Comparison of ENCODE assay signal across 22 cellular contexts in the genomic region with DNA sequence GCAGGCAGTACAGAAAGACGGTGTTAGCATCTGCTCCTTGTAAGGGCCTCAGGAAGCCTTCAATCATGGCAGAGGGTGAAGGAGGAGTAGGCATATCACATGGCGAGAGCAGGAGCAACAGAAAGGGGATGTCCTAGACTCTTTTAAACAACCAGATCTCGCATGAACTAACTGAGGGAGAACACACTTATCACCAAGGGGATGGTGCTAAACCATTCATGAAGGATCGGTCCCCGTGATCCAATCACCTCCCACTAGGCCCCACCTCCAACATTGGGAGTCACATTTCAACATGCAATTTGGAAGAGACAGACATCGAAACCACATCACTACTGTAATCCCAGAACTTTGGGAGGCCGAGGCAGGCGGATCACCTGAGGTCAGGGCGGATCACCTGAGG. TPM values are rescaled to one million over a fixed set of nuclear protein-coding genes. Genes with fewer than 3 reads are reported as not detected.
DNase-seq lines count a peak whose midpoint lies in the region; ATAC-seq, FAIRE-seq and TF ChIP-seq lines count a peak whose summit lies in the region.
"Had no signal": no experiment of that assay in that cellular context is flagged by ENCODE, and none has a peak within 500 bp of the region (broad histone marks: within the 10 kb centered on the region; RNA-seq: fewer than 3 reads in every experiment).

No MANE protein-coding gene starts in this region.

- intact Hi-C loops in Right ventricle myocardium superior (cut with DNase I), result no loop called here

- no peak for FAIRE-seq in small intestine (lab: Jason Lieb, UNC)
- FAIRE-seq: A204.1, GM12892, GM18507 had no signal

- H3K36me3 Mint-ChIP-seq in WTC11 (no peaks in the 10 kb centered on the region; the same call in 1 of the 2 replicates), neural crest cell (ENCODE audit: low read depth) (no peaks in the 10 kb centered on the region)
- no peaks in the 10 kb centered on the region for H3K36me3 Mint-ChIP-seq in activated T-cell treated with anti-CD3 and anti-CD28 coated beads, Interleukin-2, amount 50 U/mL, for 24 hours (ENCODE audit: low read depth)

- H3K9me2 ChIP-seq in hepatocyte (replicated peaks; ENCODE audit: insufficient read depth), result no peaks in the 10 kb centered on the region

- CTCF ChIA-PET in WTC11 (lab: Charles Lee), result no interaction called here

- DNase-seq in WTC11 (ENCODE audit: low spot score), result no peak
- no peak for DNase-seq in neural crest cell (ENCODE audit: low read depth, low spot score)
- DNase-seq in small intestine, result peak; percentile 57
- DNase-seq in activated T-cell treated with anti-CD3 and anti-CD28 coated beads, Interleukin-2, amount 50 U/mL, for 24 hours, result no peak
- no peak for DNase-seq in Right ventricle myocardium superior
- DNase-seq in hepatocyte (ENCODE audit: low spot score), result no peak
- DNase-seq: ACHN; BE2C; C1 segment of cervical spinal cord; CD4-positive, CD25-positive, alpha-beta regulatory T cell; CD8-positive, alpha-beta memory T cell; COR-L47; DMS153; DMS79; GDM1; GOT3; H7; HFFc6 had no signal

- H3K27me3 Mint-ChIP-seq in WTC11 (ENCODE audit: low read depth), result no peaks in the 10 kb centered on the region
- H3K27me3 Mint-ChIP-seq in neural crest cell (ENCODE audit: low read depth), result peaks cover 2% of the 10 kb centered on the region
- H3K27me3 Mint-ChIP-seq in activated T-cell treated with anti-CD3 and anti-CD28 coated beads, Interleukin-2, amount 50 U/mL, for 24 hours, result peaks cover 12% of the 10 kb centered on the region

- ATAC-seq in WTC11 (no peak; the same call in 1 of the 2 replicates), Right ventricle myocardium superior (ENCODE audit: poor library complexity) (no peak), HG03135 (IDR thresholded peaks at IDR 0.05; ENCODE audit: unreplicated experiment) (no peak)

- H3K27ac Mint-ChIP-seq in WTC11, result peak overlapping the region; percentile 34; the same call in 1 of the 2 replicates
- peak overlapping the region; percentile 38 for H3K27ac Mint-ChIP-seq in neural crest cell (ENCODE audit: unreplicated experiment)
- no peak overlapping the region for H3K27ac Mint-ChIP-seq in activated T-cell treated with anti-CD3 and anti-CD28 coated beads, Interleukin-2, amount 50 U/mL, for 24 hours
- H3K27ac Mint-ChIP-seq: CD8-positive, alpha-beta memory T cell; HFFc6 had no signal

- H3K4me3 ChIP-seq in small intestine (ENCODE audit: low read depth in 1 of 2, low read length in 2 of 2), result no peak overlapping the region
- no peak overlapping the region for H3K4me3 ChIP-seq in hepatocyte

- POLR2A ChIA-PET in WTC11 (lab: Charles Lee), result no interaction called here

- H4K20me1 ChIP-seq in hepatocyte (ENCODE audit: insufficient read depth, poor library complexity, severe bottlenecking), result no peaks in the 10 kb centered on the region

- no peak overlapping the region for H3K4me2 ChIP-seq in hepatocyte

- no peaks in the 10 kb centered on the region for H3K79me2 ChIP-seq in hepatocyte

- TF ChIP-seq CTCF in WTC11 (IDR thresholded peaks at IDR 0.05), result no peak
- TF ChIP-seq CTCF in neural crest cell (conservative IDR thresholded peaks at IDR 0.05), result no peak
- no peak for TF ChIP-seq CTCF in hepatocyte (IDR thresholded peaks at IDR 0.05; ENCODE audit: poor library complexity)

- H3K36me3 ChIP-seq in small intestine (ENCODE audit: control insufficient read depth in 2 of 2, insufficient read depth in 2 of 2, low read length in 2 of 2) (no peaks in the 10 kb centered on the region), hepatocyte (replicated peaks; ENCODE audit: insufficient read depth, low read depth) (no peaks in the 10 kb centered on the region)
- H3K36me3 ChIP-seq: BE2C had no signal

- H3K27ac ChIP-seq in small intestine (ENCODE audit: low read depth in 1 of 2, low read length in 1 of 2), result peak overlapping the region in 1 of 2 donors; percentile 51
- H3K27ac ChIP-seq in hepatocyte, result no peak overlapping the region

- H3K4me1 Mint-ChIP-seq in WTC11, result peaks cover 20% of the 10 kb centered on the region
- H3K4me1 Mint-ChIP-seq in neural crest cell, result peaks cover 4% of the 10 kb centered on the region
- H3K4me1 Mint-ChIP-seq in activated T-cell treated with anti-CD3 and anti-CD28 coated beads, Interleukin-2, amount 50 U/mL, for 24 hours (ENCODE audit: low read depth), result no peaks in the 10 kb centered on the region
- H3K4me1 Mint-ChIP-seq: CD8-positive, alpha-beta memory T cell had no signal

- no peak overlapping the region for H2AFZ ChIP-seq in hepatocyte

- WGBS in small intestine, 3 donors, result 18 to 60% (median 31%) methylated on average over 9 of the region's 9 CpGs
- 84% methylated on average over 9 of the region's 9 CpGs for WGBS in hepatocyte (ENCODE audit: low lambda C conversion rate, missing lambda C conversion rate)

- H3K9me3 Mint-ChIP-seq in WTC11, result peaks cover 14% of the 10 kb centered on the region
- peaks cover 6% of the 10 kb centered on the region for H3K9me3 Mint-ChIP-seq in neural crest cell
- peaks cover 6% of the 10 kb centered on the region for H3K9me3 Mint-ChIP-seq in activated T-cell treated with anti-CD3 and anti-CD28 coated beads, Interleukin-2, amount 50 U/mL, for 24 hours

- no peak overlapping the region for H3K4me3 Mint-ChIP-seq in WTC11
- H3K4me3 Mint-ChIP-seq in neural crest cell, result no peak overlapping the region
- H3K4me3 Mint-ChIP-seq in activated T-cell treated with anti-CD3 and anti-CD28 coated beads, Interleukin-2, amount 50 U/mL, for 24 hours, result no peak overlapping the region
- H3K4me3 Mint-ChIP-seq: CD4-positive, CD25-positive, alpha-beta regulatory T cell; CD8-positive, alpha-beta memory T cell; HFFc6 had no signal

- H3K4me1 ChIP-seq in small intestine (ENCODE audit: control insufficient read depth in 2 of 2, insufficient read depth in 1 of 2, low read depth in 1 of 2, low read length in 1 of 2), result peaks cover 5 to 6% of the 10 kb centered on the region in 2 donors
- no peaks in the 10 kb centered on the region for H3K4me1 ChIP-seq in hepatocyte (ENCODE audit: insufficient read depth)

- H3K27me3 ChIP-seq in small intestine (ENCODE audit: control insufficient read depth in 2 of 2, insufficient read depth in 2 of 2, low read length in 2 of 2), result no peaks in the 10 kb centered on the region
- no peaks in the 10 kb centered on the region for H3K27me3 ChIP-seq in hepatocyte
- H3K27me3 ChIP-seq: BE2C had no signal

- H3K9me3 ChIP-seq in small intestine (ENCODE audit: control insufficient read depth, low read depth) (no peaks in the 10 kb centered on the region), hepatocyte (ENCODE audit: low read depth) (no peaks in the 10 kb centered on the region)
- H3K9me3 ChIP-seq: BE2C had no signal

TF ChIP-seq in WTC11, 78 proteins besides CTCF, POLR2A, EP300 and RAD21 (continues in another document):
- TF ChIP-seq IRF2 (CRISPR knock-in tag; IDR thresholded peaks at IDR 0.05; ENCODE audit: borderline replicate concordance, low read depth) (no peak), ZNF138 (CRISPR knock-in tag; conservative IDR thresholded peaks at IDR 0.05) (no peak), FOXJ3 (CRISPR knock-in tag; IDR thresholded peaks at IDR 0.05; ENCODE audit: borderline replicate concordance) (no peak), NR2C2 (CRISPR knock-in tag; IDR thresholded peaks at IDR 0.05) (no peak), NR3C1 (CRISPR knock-in tag; conservative IDR thresholded peaks at IDR 0.05; ENCODE audit: low read depth) (no peak), TCF7 (CRISPR knock-in tag; IDR thresholded peaks at IDR 0.05; ENCODE audit: low read depth) (no peak), GRHL2 (CRISPR knock-in tag; IDR thresholded peaks at IDR 0.05; ENCODE audit: insufficient replicate concordance, severe bottlenecking) (no peak)
- TF ChIP-seq, protein P1, sequence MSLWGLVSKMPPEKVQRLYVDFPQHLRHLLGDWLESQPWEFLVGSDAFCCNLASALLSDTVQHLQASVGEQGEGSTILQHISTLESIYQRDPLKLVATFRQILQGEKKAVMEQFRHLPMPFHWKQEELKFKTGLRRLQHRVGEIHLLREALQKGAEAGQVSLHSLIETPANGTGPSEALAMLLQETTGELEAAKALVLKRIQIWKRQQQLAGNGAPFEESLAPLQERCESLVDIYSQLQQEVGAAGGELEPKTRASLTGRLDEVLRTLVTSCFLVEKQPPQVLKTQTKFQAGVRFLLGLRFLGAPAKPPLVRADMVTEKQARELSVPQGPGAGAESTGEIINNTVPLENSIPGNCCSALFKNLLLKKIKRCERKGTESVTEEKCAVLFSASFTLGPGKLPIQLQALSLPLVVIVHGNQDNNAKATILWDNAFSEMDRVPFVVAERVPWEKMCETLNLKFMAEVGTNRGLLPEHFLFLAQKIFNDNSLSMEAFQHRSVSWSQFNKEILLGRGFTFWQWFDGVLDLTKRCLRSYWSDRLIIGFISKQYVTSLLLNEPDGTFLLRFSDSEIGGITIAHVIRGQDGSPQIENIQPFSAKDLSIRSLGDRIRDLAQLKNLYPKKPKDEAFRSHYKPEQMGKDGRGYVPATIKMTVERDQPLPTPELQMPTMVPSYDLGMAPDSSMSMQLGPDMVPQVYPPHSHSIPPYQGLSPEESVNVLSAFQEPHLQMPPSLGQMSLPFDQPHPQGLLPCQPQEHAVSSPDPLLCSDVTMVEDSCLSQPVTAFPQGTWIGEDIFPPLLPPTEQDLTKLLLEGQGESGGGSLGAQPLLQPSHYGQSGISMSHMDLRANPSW (CRISPR knock-in tag; conservative IDR thresholded peaks at IDR 0.05; ENCODE audit: low read depth), result no peak
- TF ChIP-seq, protein P2, sequence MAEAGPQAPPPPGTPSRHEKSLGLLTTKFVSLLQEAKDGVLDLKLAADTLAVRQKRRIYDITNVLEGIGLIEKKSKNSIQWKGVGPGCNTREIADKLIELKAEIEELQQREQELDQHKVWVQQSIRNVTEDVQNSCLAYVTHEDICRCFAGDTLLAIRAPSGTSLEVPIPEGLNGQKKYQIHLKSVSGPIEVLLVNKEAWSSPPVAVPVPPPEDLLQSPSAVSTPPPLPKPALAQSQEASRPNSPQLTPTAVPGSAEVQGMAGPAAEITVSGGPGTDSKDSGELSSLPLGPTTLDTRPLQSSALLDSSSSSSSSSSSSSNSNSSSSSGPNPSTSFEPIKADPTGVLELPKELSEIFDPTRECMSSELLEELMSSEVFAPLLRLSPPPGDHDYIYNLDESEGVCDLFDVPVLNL (CRISPR knock-in tag; IDR thresholded peaks at IDR 0.05; ENCODE audit: borderline replicate concordance, low read depth), result no peak

RNA-seq across cellular contexts. Expression of gene LIPT2, which starts 39.9 kb away (rescaled TPM):
- 9.3 to 9.6 TPM (median 9.5 TPM) in 3 replicates for total RNA-seq in WTC11 (2021)
- 8.6 and 9.6 TPM in 2 replicates for total RNA-seq in neural crest cell
- 10 to 100 TPM in 1 of 3 donors, 1 to 10 TPM in 2; 4.9 to 11.1 (median 8.8) TPM for polyA plus RNA-seq in small intestine
- 3.3 TPM for total RNA-seq in Right ventricle myocardium superior
- 9.8 and 14.3 TPM in 2 replicates for total RNA-seq in hepatocyte
- 9.2 and 12.4 TPM in 2 replicates for polyA plus RNA-seq in hepatocyte

RNA-seq across cellular contexts. Expression of gene POLD3, which starts 59.0 kb away (rescaled TPM):
- total RNA-seq in WTC11 (2021), result 21.9 to 24.1 TPM (median 23.4 TPM) in 3 replicates
- 44.4 and 46.3 TPM in 2 replicates for total RNA-seq in neural crest cell
- 10 to 100 TPM; 11.1 to 25.9 (median 12.5) TPM for polyA plus RNA-seq in small intestine
- total RNA-seq in Right ventricle myocardium superior, result 5.6 TPM
- 10.8 and 11.0 TPM in 2 replicates for total RNA-seq in hepatocyte
- polyA plus RNA-seq in hepatocyte, result 8.3 and 13.8 TPM in 2 replicates
